Comparison of ENCODE assay signal across 25 cellular contexts in genomic region chr2:191915750-191916149, GRCh38.
"Had no signal": no experiment of that assay in that cellular context is flagged by ENCODE, and none has a peak within 500 bp of the region (broad histone marks: within the 10 kb centered on the region; RNA-seq: fewer than 3 reads in every experiment).

No MANE protein-coding gene starts in this region.

- H3K9me3 Mint-ChIP-seq: dendritic cell treated with granulocyte-macrophage colony-stimulating factor and Interleukin-4, amounts not matched to agents 40 ng/mL and 50 ng/mL, for 4 days; effector memory CD8-positive, alpha-beta T cell; endodermal cell had no signal

- DNase-seq: colonic mucosa; cortex of kidney; dermis blood vessel endothelial cell; dorsolateral prefrontal cortex; effector CD4-positive, alpha-beta T cell; effector CD8-positive, alpha-beta T cell; effector memory CD4-positive, alpha-beta T cell; effector memory CD8-positive, alpha-beta T cell; endodermal cell; erythroblast; esophagus squamous epithelium; foreskin fibroblast; foreskin keratinocyte; foreskin melanocyte; gastrocnemius medialis; glutamatergic neuron; head of caudate nucleus; heart left ventricle; heart right ventricle had no signal

- H3K27me3 Mint-ChIP-seq: dendritic cell treated with granulocyte-macrophage colony-stimulating factor and Interleukin-4, amounts not matched to agents 40 ng/mL and 50 ng/mL, for 4 days had no signal

- H3K27me3 ChIP-seq: colonic mucosa, dorsolateral prefrontal cortex, esophagus muscularis mucosa, esophagus squamous epithelium, foreskin keratinocyte, gastroesophageal sphincter, heart left ventricle, heart right ventricle had no signal

- ATAC-seq: effector memory CD8-positive, alpha-beta T cell; esophagus mucosa; foreskin keratinocyte; gastrocnemius medialis; gastroesophageal sphincter; heart left ventricle; heart right ventricle had no signal

- H3K4me1 ChIP-seq: colonic mucosa, foreskin keratinocyte, gastrocnemius medialis had no signal

- H3K27ac ChIP-seq: colonic mucosa, coronary artery, dorsolateral prefrontal cortex, epithelial cell of prostate, esophagus muscularis mucosa, esophagus squamous epithelium, foreskin keratinocyte, gastrocnemius medialis, gastroesophageal sphincter, heart left ventricle, heart right ventricle had no signal

- H3K36me3 ChIP-seq: colonic mucosa, esophagus muscularis mucosa, esophagus squamous epithelium, gastrocnemius medialis, gastroesophageal sphincter, heart left ventricle, heart right ventricle had no signal

- H3K27ac Mint-ChIP-seq: dendritic cell treated with granulocyte-macrophage colony-stimulating factor and Interleukin-4, amounts not matched to agents 40 ng/mL and 50 ng/mL, for 4 days; effector memory CD8-positive, alpha-beta T cell; endodermal cell had no signal

- H3K9me3 ChIP-seq: colonic mucosa, esophagus muscularis mucosa, esophagus squamous epithelium, gastrocnemius medialis, gastroesophageal sphincter, heart left ventricle, heart right ventricle had no signal

- H3K4me3 Mint-ChIP-seq: dendritic cell treated with granulocyte-macrophage colony-stimulating factor and Interleukin-4, amounts not matched to agents 40 ng/mL and 50 ng/mL, for 4 days; effector memory CD8-positive, alpha-beta T cell; endodermal cell had no signal

- H3K4me3 ChIP-seq: colonic mucosa, coronary artery, dorsolateral prefrontal cortex, esophagus muscularis mucosa, esophagus squamous epithelium, gastrocnemius medialis, gastroesophageal sphincter, heart left ventricle, heart right ventricle had no signal
